In genomic region chr17:80892900-80893603, GRCh38 we compare ENCODE assay signal across 8 cellular contexts.
DNase-seq lines count a peak whose midpoint lies in the region; ATAC-seq and TF ChIP-seq lines count a peak whose summit lies in the region.

No MANE protein-coding gene starts in this region.

- peaks cover 31% of the 10 kb centered on the region for H3K4me1 Mint-ChIP-seq in HFFc6 (ENCODE audit: low read depth)

- H3K27me3 Mint-ChIP-seq in HFFc6 (ENCODE audit: insufficient read depth) = peaks cover 4% of the 10 kb centered on the region

- no peak for TF ChIP-seq CTCF in HFFc6 (IDR thresholded peaks at IDR 0.05)

- no peak for ATAC-seq in left lobe of liver
- ATAC-seq in sciatic nerve = no peak
- ATAC-seq in GM19395 (IDR thresholded peaks at IDR 0.05; ENCODE audit: unreplicated experiment) = no peak

- H3K4me3 Mint-ChIP-seq in HFFc6 = peak overlapping the region; percentile 78; the same call in 1 of the 2 replicates

- DNase-seq in HFFc6 (no peak), T-helper 9 cell (peak; percentile 40), left lobe of liver (ENCODE audit: low spot score) (no peak), sciatic nerve (ENCODE audit: low spot score) (no peak), NCI-H187 (lab: John Stamatoyannopoulos, UW) (no peak)
- DNase-seq in central memory CD4-positive, alpha-beta T cell = peak; percentile 30
- peak; percentile 65 to 67 for DNase-seq in stimulated activated CD4-positive, alpha-beta T cell treated with anti-CD3 and anti-CD28 coated beads, Interleukin-2, amount 100 ng/mL, for 24 hours

- intact Hi-C loops in sciatic nerve (cut with DNase I) = no loop called here

- H3K36me3 Mint-ChIP-seq in HFFc6 (ENCODE audit: low read depth) = peaks cover 46% of the 10 kb centered on the region

- peak overlapping the region; percentile 96 for H3K27ac Mint-ChIP-seq in HFFc6

- no peaks in the 10 kb centered on the region for H3K9me3 Mint-ChIP-seq in HFFc6

Comparison
In these comparisons a context has a peak if more than half of its experiments do, and no peak if none do; other contexts are left out.
1. DNase-seq: peak in T-helper 9 cell (single experiment), central memory CD4-positive, alpha-beta T cell (single experiment) and stimulated activated CD4-positive, alpha-beta T cell treated with anti-CD3 and anti-CD28 coated beads, Interleukin-2, amount 100 ng/mL, for 24 hours (2 of 2); none in HFFc6 (single experiment), left lobe of liver (single experiment), sciatic nerve (single experiment) and NCI-H187 (0 of 2).